In genomic region chr12:59699408-59700144, GRCh38 we compare ENCODE assay signal across 13 cellular contexts.
DNase-seq lines count a peak whose midpoint lies in the region; ATAC-seq lines count a peak whose summit lies in the region.
"Had no signal": no experiment of that assay in that cellular context is flagged by ENCODE, and none has a peak within 500 bp of the region (broad histone marks: within the 10 kb centered on the region; RNA-seq: fewer than 3 reads in every experiment).

No MANE protein-coding gene starts in this region.

- no peaks in the 10 kb centered on the region for H3K9me3 ChIP-seq in aorta (ENCODE audit: control insufficient read depth, low read length)

- WGBS in aorta, 2 donors: 10 to 14% methylated on average over 2 of the region's 2 CpGs

- intact Hi-C loops in Right ventricle myocardium superior (cut with DNase I): no loop called here
- intact Hi-C loops in cardiac septum (cut with DNase I): no loop called here
- intact Hi-C loops in aorta (cut with DNase I): no loop called here

- no peaks in the 10 kb centered on the region for H3K4me1 ChIP-seq in aorta (ENCODE audit: control insufficient read depth in 1 of 2, insufficient read depth in 2 of 2, low read length in 2 of 2)

- no peaks in the 10 kb centered on the region for H3K36me3 ChIP-seq in aorta (ENCODE audit: control insufficient read depth in 1 of 2, insufficient read depth in 2 of 2, low read length in 1 of 2)
- H3K36me3 ChIP-seq: cardiac muscle cell had no signal

- H3K4me3 ChIP-seq in aorta (ENCODE audit: low read length in 2 of 2): no peak overlapping the region
- H3K4me3 ChIP-seq: cardiac muscle cell had no signal

- H3K27ac ChIP-seq in aorta (ENCODE audit: low read depth in 1 of 2, low read length in 2 of 2): no peak overlapping the region
- H3K27ac ChIP-seq: cardiac muscle cell had no signal

- no peaks in the 10 kb centered on the region for H3K27me3 ChIP-seq in aorta (ENCODE audit: control insufficient read depth in 1 of 2, insufficient read depth in 2 of 2, low read length in 1 of 2)
- H3K27me3 ChIP-seq: cardiac muscle cell had no signal

- DNase-seq in Right ventricle myocardium superior: no peak
- DNase-seq in cardiac septum (ENCODE audit: low spot score): no peak
- peak; percentile 10 for DNase-seq in astrocyte of the hippocampus (ENCODE audit: low read depth, low spot score)
- peak; percentile 93 for DNase-seq in iris pigment epithelial cell (ENCODE audit: low read depth)
- no peak for DNase-seq in aorta
- DNase-seq in HK-2 (ENCODE audit: unreplicated experiment): no peak
- no peak for DNase-seq in stimulated activated CD4-positive, alpha-beta T cell treated with anti-CD3 and anti-CD28 coated beads, Interleukin-2, amount 100 ng/mL, for 48 hours
- DNase-seq: activated CD8-positive, alpha-beta memory T cell treated with anti-CD3 and anti-CD28 coated beads, Interleukin-2, amount 50 U/mL, for 4 hours; glutamatergic neuron; NCI-H1436 treated with DMSO at 0.1 percent for 48 hours had no signal

- ATAC-seq in Right ventricle myocardium superior (ENCODE audit: poor library complexity): peak; percentile 67
- peak; percentile 54 for ATAC-seq in aorta (ENCODE audit: low FRiP score)
- no peak for ATAC-seq in HG03175 (IDR thresholded peaks at IDR 0.05; ENCODE audit: unreplicated experiment)
- ATAC-seq: HCT116 had no signal

Comparison
In these comparisons a context has a peak if more than half of its experiments do, and no peak if none do; other contexts are left out.
1. DNase-seq: peak in astrocyte of the hippocampus (single experiment) and iris pigment epithelial cell (single experiment); none in Right ventricle myocardium superior (single experiment), cardiac septum (single experiment), aorta (0 of 2), HK-2 (single experiment) and stimulated activated CD4-positive, alpha-beta T cell treated with anti-CD3 and anti-CD28 coated beads, Interleukin-2, amount 100 ng/mL, for 48 hours (0 of 2).